ENCODE assay signal across 8 cellular contexts in the genomic region with DNA sequence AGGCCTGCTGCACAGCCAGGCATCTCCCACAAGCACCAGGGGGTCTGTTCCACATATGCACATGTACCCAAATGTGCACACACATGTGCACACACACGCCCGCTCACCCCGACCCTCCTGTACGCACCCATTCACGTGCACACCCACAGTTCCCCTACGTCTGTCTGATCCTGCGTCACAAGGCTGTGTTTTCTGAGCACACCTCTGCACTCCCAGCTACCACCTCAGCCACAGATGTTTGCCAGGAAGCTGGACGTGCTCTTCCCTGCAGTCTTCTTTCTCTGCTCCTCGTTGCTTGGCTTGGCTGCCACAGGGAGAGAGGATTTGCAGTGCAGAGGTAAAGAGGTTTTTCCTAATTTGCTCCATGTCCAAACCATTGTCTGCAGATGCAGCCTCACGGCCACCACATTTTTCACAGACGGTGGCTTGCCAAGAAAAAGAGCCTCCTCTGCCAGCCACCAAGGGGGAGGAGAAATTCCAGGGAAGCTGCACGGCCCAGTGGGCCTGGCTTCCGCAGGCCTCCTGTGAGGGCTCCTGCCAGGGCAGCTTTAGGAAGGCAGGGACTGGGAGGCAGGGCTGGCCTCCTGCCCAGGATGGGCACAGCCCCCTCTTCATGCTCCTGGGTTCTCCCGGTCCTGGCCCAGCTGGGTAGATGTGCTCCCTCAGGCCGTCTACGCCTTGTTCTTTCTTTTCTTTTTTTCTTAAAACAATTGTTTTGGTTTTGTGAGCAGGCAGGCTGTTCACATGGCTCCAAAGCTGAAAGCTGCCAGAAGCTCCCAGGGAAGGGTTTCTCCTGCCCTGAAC. TPM values are rescaled to one million over a fixed set of nuclear protein-coding genes. Genes with fewer than 3 reads are reported as not detected.
DNase-seq lines count a peak whose midpoint lies in the region; ATAC-seq, FAIRE-seq and TF ChIP-seq lines count a peak whose summit lies in the region.

No MANE protein-coding gene starts in this region.

- H3K36me3 ChIP-seq in astrocyte (ENCODE audit: insufficient read depth, low read length) (no peaks in the 10 kb centered on the region), right atrium auricular region (no peaks in the 10 kb centered on the region)

- H3K27me3 Mint-ChIP-seq in astrocyte (ENCODE audit: low read depth, unreplicated experiment), result peaks cover 6% of the 10 kb centered on the region
- H3K27me3 Mint-ChIP-seq in T-helper 17 cell, result peaks cover 13% of the 10 kb centered on the region

- peak overlapping the region; percentile 44 for H3K9ac ChIP-seq in astrocyte (ENCODE audit: low read length)

- no peaks in the 10 kb centered on the region for H3K27me3 ChIP-seq in astrocyte (ENCODE audit: insufficient read depth, low read length)
- H3K27me3 ChIP-seq in right atrium auricular region, result no peaks in the 10 kb centered on the region

- H3K36me3 Mint-ChIP-seq in astrocyte (ENCODE audit: low read depth, unreplicated experiment) (no peaks in the 10 kb centered on the region), T-helper 17 cell (ENCODE audit: low read depth) (no peaks in the 10 kb centered on the region)

- no peaks in the 10 kb centered on the region for H4K20me1 ChIP-seq in astrocyte (ENCODE audit: insufficient read depth, low read length)

- H3K9me3 Mint-ChIP-seq in astrocyte (ENCODE audit: unreplicated experiment), result peaks cover 6% of the 10 kb centered on the region

- no peak overlapping the region for H3K27ac ChIP-seq in astrocyte (ENCODE audit: low read depth, low read length)
- peak overlapping the region; percentile 29 to 61 for H3K27ac ChIP-seq in right atrium auricular region

- intact Hi-C loops in sciatic nerve (cut with DNase I), result no loop called here

- ATAC-seq in sciatic nerve (peak; percentile 88), GM18868 (IDR thresholded peaks at IDR 0.05; ENCODE audit: unreplicated experiment) (no peak), T-helper 17 cell (no peak), HG03342 (IDR thresholded peaks at IDR 0.05; ENCODE audit: unreplicated experiment) (no peak)

- peak; percentile 92 for DNase-seq in GM03348 (ENCODE audit: low spot score)
- DNase-seq in astrocyte (ENCODE audit: low read depth), result peak; percentile 64
- peak; percentile 76 for DNase-seq in right atrium auricular region (ENCODE audit: low spot score)
- peak; percentile 73 for DNase-seq in sciatic nerve (ENCODE audit: low spot score)
- no peak for DNase-seq in T-helper 17 cell
- no peak for DNase-seq in stimulated activated CD4-positive, alpha-beta T cell treated with anti-CD3 and anti-CD28 coated beads, Interleukin-15, amount 100 ng/mL, for 24 hours

- no peaks in the 10 kb centered on the region for H3K79me2 ChIP-seq in astrocyte (ENCODE audit: insufficient read depth, low read length)

- H3K27ac Mint-ChIP-seq in astrocyte (ENCODE audit: unreplicated experiment), result peak overlapping the region; percentile 48
- H3K27ac Mint-ChIP-seq in T-helper 17 cell, result no peak overlapping the region

- H3K9me3 ChIP-seq in astrocyte (ENCODE audit: insufficient read depth, low read depth, low read length) (peaks cover 3% of the 10 kb centered on the region), right atrium auricular region (peaks cover 0 to 19% of the 10 kb centered on the region in 2 donors), T-helper 17 cell (ENCODE audit: control insufficient read depth, low read length, poor library complexity, severe bottlenecking) (peaks cover 2% of the 10 kb centered on the region)

- H3K4me1 Mint-ChIP-seq in astrocyte (ENCODE audit: low read depth, unreplicated experiment) (peaks cover 11% of the 10 kb centered on the region), T-helper 17 cell (no peaks in the 10 kb centered on the region)

- TF ChIP-seq CTCF in astrocyte (IDR thresholded peaks at IDR 0.05; ENCODE audit: insufficient read depth, low read depth, low read length) (no peak), right atrium auricular region (IDR thresholded peaks at IDR 0.05) (no peak)

- peak overlapping the region; percentile 75 for H2AFZ ChIP-seq in astrocyte (ENCODE audit: low read depth, low read length)

- H3K4me3 ChIP-seq in astrocyte (ENCODE audit: insufficient read depth, low read depth, low read length) (no peak overlapping the region), right atrium auricular region (no peak overlapping the region)

- no peak overlapping the region for H3K4me3 Mint-ChIP-seq in astrocyte (ENCODE audit: unreplicated experiment)
- H3K4me3 Mint-ChIP-seq in T-helper 17 cell, result no peak overlapping the region

- H3K4me2 ChIP-seq in astrocyte (ENCODE audit: low read length), result peak overlapping the region; percentile 31

- no peak for FAIRE-seq in astrocyte (lab: Jason Lieb, UNC)

- H3K4me1 ChIP-seq in astrocyte (ENCODE audit: insufficient read depth, low read length) (peaks cover 14% of the 10 kb centered on the region), right atrium auricular region (peaks cover 0 to 21% of the 10 kb centered on the region in 2 donors)

RNA-seq across cellular contexts. Expression of a gene that starts 29.2 kb away (rescaled TPM):
- total RNA-seq in astrocyte, result 20.5 and 20.9 TPM in 2 replicates
- 10 to 100 TPM; 19.0 to 25.8 TPM for total RNA-seq in right atrium auricular region
- 27.2 TPM for total RNA-seq in sciatic nerve
- total RNA-seq in T-helper 17 cell, result 10 to 100 TPM; 12.5 to 12.9 TPM

Comparison
In these comparisons a context has a peak if more than half of its experiments do, and no peak if none do; other contexts are left out.
1. DNase-seq: peak in GM03348 (single experiment), astrocyte (single experiment), right atrium auricular region (single experiment) and sciatic nerve (single experiment); none in T-helper 17 cell (0 of 3) and stimulated activated CD4-positive, alpha-beta T cell treated with anti-CD3 and anti-CD28 coated beads, Interleukin-15, amount 100 ng/mL, for 24 hours (single experiment).